1 cellular context compared by ENCODE assay signal in the genomic region with DNA sequence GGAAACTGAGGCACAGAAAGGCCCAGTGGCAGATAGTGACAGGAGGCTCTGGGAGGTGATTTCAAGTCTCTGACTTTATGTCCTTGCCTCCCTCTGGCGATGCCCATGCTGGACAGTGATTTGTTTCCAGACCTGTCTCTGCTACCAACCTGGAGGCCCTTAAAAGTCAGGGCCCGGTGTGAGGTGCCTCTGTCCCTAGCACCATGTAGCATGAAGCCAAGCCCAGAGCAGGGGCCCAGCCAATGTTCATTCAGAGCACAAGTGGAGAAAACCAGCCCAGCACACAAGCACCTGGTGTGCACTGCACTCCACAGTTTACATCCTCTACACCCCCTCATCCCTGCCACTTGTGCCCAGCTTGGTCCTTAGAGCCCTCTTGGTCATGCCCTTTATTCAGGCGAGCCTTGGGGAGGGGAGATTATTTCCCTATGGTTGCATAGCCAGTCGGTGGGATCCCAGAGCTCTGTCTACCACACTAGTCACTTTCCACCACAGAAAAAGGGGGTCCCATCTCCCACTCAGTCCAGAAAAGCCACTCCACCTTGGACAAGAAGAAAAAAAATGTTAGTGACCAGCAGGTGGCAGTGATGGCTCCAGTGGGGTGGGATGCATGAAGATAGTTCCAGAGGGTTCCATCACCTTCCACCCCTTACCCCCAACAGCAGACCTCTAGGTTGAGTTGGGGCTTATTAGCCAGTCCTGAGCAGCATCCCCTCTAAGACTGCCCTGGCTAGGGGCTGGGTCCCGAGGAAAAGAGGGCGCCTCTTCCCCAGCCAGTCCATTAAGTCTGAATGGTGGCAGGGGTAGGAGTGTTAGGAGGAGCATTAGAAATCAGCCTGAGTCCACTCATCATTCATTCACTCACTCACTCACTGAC.
TF ChIP-seq lines count a peak whose summit lies in the region.

No MANE protein-coding gene starts in this region.

TF ChIP-seq in Ishikawa, 13 proteins besides CTCF, POLR2A, EP300 and RAD21 (continued from another document):
- TF ChIP-seq ZBTB7A (IDR thresholded peaks at IDR 0.05; ENCODE audit: low read depth), result no peak
- TF ChIP-seq, protein P1, sequence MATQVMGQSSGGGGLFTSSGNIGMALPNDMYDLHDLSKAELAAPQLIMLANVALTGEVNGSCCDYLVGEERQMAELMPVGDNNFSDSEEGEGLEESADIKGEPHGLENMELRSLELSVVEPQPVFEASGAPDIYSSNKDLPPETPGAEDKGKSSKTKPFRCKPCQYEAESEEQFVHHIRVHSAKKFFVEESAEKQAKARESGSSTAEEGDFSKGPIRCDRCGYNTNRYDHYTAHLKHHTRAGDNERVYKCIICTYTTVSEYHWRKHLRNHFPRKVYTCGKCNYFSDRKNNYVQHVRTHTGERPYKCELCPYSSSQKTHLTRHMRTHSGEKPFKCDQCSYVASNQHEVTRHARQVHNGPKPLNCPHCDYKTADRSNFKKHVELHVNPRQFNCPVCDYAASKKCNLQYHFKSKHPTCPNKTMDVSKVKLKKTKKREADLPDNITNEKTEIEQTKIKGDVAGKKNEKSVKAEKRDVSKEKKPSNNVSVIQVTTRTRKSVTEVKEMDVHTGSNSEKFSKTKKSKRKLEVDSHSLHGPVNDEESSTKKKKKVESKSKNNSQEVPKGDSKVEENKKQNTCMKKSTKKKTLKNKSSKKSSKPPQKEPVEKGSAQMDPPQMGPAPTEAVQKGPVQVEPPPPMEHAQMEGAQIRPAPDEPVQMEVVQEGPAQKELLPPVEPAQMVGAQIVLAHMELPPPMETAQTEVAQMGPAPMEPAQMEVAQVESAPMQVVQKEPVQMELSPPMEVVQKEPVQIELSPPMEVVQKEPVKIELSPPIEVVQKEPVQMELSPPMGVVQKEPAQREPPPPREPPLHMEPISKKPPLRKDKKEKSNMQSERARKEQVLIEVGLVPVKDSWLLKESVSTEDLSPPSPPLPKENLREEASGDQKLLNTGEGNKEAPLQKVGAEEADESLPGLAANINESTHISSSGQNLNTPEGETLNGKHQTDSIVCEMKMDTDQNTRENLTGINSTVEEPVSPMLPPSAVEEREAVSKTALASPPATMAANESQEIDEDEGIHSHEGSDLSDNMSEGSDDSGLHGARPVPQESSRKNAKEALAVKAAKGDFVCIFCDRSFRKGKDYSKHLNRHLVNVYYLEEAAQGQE (IDR thresholded peaks at IDR 0.05; ENCODE audit: low read depth), result no peak
TF ChIP-seq in Ishikawa: peak in this region for 0.
